Comparison of ENCODE assay signal across 9 cellular contexts in the genomic region with DNA sequence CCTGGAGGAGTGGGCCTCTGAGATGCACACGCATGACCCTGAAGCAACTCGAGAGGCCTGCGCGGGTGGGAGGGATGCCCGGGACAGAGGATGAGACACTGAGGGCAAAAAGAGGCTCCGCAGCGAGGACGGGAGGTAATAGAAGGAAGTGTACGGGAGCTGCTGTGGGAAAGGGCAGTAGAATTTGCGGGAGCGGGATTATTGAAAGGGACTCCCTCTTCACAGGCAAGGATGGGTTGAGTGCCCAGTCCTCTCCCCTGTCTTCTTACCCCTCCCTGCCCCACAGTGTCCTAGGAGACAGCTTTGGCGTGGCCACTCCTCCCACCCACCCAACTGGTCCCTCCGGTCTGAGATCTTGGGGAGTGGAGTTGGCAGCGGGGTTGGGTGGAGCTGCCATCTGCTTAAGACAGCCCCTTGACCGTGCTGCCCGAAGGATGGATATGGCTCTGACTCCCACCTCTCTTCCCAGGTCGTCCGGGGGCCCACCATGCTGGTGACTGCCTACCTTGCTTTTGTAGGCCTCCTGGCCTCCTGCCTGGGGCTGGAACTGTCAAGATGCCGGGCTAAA. TPM values are rescaled to one million over a fixed set of nuclear protein-coding genes. Genes with fewer than 3 reads are reported as not detected.
DNase-seq lines count a peak whose midpoint lies in the region; ATAC-seq, FAIRE-seq and TF ChIP-seq lines count a peak whose summit lies in the region.
"Had no signal": no experiment of that assay in that cellular context is flagged by ENCODE, and none has a peak within 500 bp of the region (broad histone marks: within the 10 kb centered on the region; RNA-seq: fewer than 3 reads in every experiment).

No MANE protein-coding gene starts in this region.

- no peak for TF ChIP-seq CTCF in BJ (IDR thresholded peaks at IDR 0.05; ENCODE audit: insufficient read depth, low read depth, low read length)

- peak overlapping the region; percentile 91 for H3K9ac ChIP-seq in skeletal muscle satellite cell (ENCODE audit: low read depth, low read length)

- CTCF ChIA-PET in BJ (lab: Yijun Ruan, JAX): interaction anchor here (0.7 to 5.5 kb wide), 8 partner anchors 9 to 49 kb away, joined by 3 to 40 read pairs (median 4); a partner anchor contains a TSS

- H3K27ac ChIP-seq in right cardiac atrium (ENCODE audit: low read length): peak overlapping the region; percentile 66

- H3K4me3 ChIP-seq in BJ (ENCODE audit: low read depth, low read length) (peak overlapping the region; percentile 83), right cardiac atrium (ENCODE audit: low read length) (peak overlapping the region; percentile 63), skeletal muscle satellite cell (ENCODE audit: low read length) (peak overlapping the region; percentile 96)

- H3K4me1 Mint-ChIP-seq in activated naive CD4-positive, alpha-beta T cell treated with anti-CD3 and anti-CD28 coated beads, Interleukin-2, amount 50 U/mL, for 24 hours: peaks cover 42% of the 10 kb centered on the region

- H3K4me3 Mint-ChIP-seq in activated naive CD4-positive, alpha-beta T cell treated with anti-CD3 and anti-CD28 coated beads, Interleukin-2, amount 50 U/mL, for 24 hours: peak overlapping the region; percentile 96

- POLR2A ChIA-PET in BJ (lab: Charles Lee): no interaction called here

- WGBS in right cardiac atrium: 8% methylated on average over 19 of the region's 19 CpGs

- peak overlapping the region; percentile 79 for H3K27ac Mint-ChIP-seq in activated naive CD4-positive, alpha-beta T cell treated with anti-CD3 and anti-CD28 coated beads, Interleukin-2, amount 50 U/mL, for 24 hours

- H3K9me3 Mint-ChIP-seq in activated naive CD4-positive, alpha-beta T cell treated with anti-CD3 and anti-CD28 coated beads, Interleukin-2, amount 50 U/mL, for 24 hours: no peaks in the 10 kb centered on the region

- peak overlapping the region; percentile 93 for H3K4me2 ChIP-seq in skeletal muscle satellite cell (ENCODE audit: low read length)

- peaks cover 3% of the 10 kb centered on the region for H3K36me3 Mint-ChIP-seq in activated naive CD4-positive, alpha-beta T cell treated with anti-CD3 and anti-CD28 coated beads, Interleukin-2, amount 50 U/mL, for 24 hours

- no peaks in the 10 kb centered on the region for H3K27me3 Mint-ChIP-seq in activated naive CD4-positive, alpha-beta T cell treated with anti-CD3 and anti-CD28 coated beads, Interleukin-2, amount 50 U/mL, for 24 hours

- ATAC-seq in HG03097 (IDR thresholded peaks at IDR 0.05; ENCODE audit: low FRiP score, unreplicated experiment) (peak; percentile 4), right cardiac atrium (peak; percentile 22 to 23), GM19328 (IDR thresholded peaks at IDR 0.05; ENCODE audit: unreplicated experiment) (no peak)

- DNase-seq in BJ (ENCODE audit: low read depth): no peak
- peak; percentile 37 to 74 (median 67) for DNase-seq in right cardiac atrium
- no peak for DNase-seq in urothelium cell line (ENCODE audit: low spot score)
- DNase-seq in stimulated activated CD4-positive, alpha-beta T cell treated with anti-CD3 and anti-CD28 coated beads, Interleukin-1b, Interleukin-23, amount 100 ng/mL, for 48 hours: no peak

- FAIRE-seq in urothelium cell line (lab: Jason Lieb, UNC): no peak

- H3K4me1 ChIP-seq in right cardiac atrium (ENCODE audit: control insufficient read depth, insufficient read depth, low read length) (peaks cover 2% of the 10 kb centered on the region), skeletal muscle satellite cell (ENCODE audit: control insufficient read depth, insufficient read depth, low read length) (peaks cover 17% of the 10 kb centered on the region)

- no peaks in the 10 kb centered on the region for H3K27me3 ChIP-seq in BJ (ENCODE audit: control insufficient read depth, insufficient read depth, low read length)
- no peaks in the 10 kb centered on the region for H3K27me3 ChIP-seq in right cardiac atrium (ENCODE audit: control insufficient read depth, insufficient read depth)
- H3K27me3 ChIP-seq in skeletal muscle satellite cell (ENCODE audit: control insufficient read depth, insufficient read depth, low read length): no peaks in the 10 kb centered on the region

- intact Hi-C loops in right cardiac atrium (cut with DNase I): loop anchor here in 2 of 4 donors (5.0 kb wide), 2 partner anchors 35 to 40 kb away; no protein-coding TSS in a partner anchor

- no peaks in the 10 kb centered on the region for H3K9me3 ChIP-seq in right cardiac atrium (ENCODE audit: control insufficient read depth, low read length)
- no peaks in the 10 kb centered on the region for H3K9me3 ChIP-seq in skeletal muscle satellite cell (replicated peaks; ENCODE audit: low read length)

- H3K36me3 ChIP-seq in BJ (ENCODE audit: control insufficient read depth, insufficient read depth, low read length) (peaks cover 11% of the 10 kb centered on the region), skeletal muscle satellite cell (ENCODE audit: insufficient read depth, low read length) (peaks cover 14% of the 10 kb centered on the region)

RNA-seq across cellular contexts. Expression of a gene that starts 15.7 kb away (rescaled TPM):
- polyA plus RNA-seq in BJ (2011; rRNA removed) (3.0 and 7.3 TPM in 2 replicates), right cardiac atrium (0.11 TPM)
- 7.9 and 8.2 TPM in 2 replicates for polyA minus RNA-seq in BJ (2011; rRNA and poly(A)+ RNA removed)
- total RNA-seq in right cardiac atrium: 1 to 10 TPM in 1 of 4 donors, under 1 TPM in 3; 0.23 to 1.2 (median 0.40) TPM
- 6.3 and 7.0 TPM in 2 replicates for total RNA-seq in skeletal muscle satellite cell (2012; rRNA removed)

RNA-seq across cellular contexts. Expression of a gene that starts 20.4 kb away (rescaled TPM):
- polyA plus RNA-seq in BJ (2011; rRNA removed) (41.7 and 63.9 TPM in 2 replicates), right cardiac atrium (10.5 TPM)
- polyA minus RNA-seq in BJ (2011; rRNA and poly(A)+ RNA removed): 56.1 and 60.3 TPM in 2 replicates
- total RNA-seq in right cardiac atrium: 10 to 100 TPM; 11.7 to 26.2 (median 23.4) TPM
- 17.7 and 21.8 TPM in 2 replicates for total RNA-seq in skeletal muscle satellite cell (2012; rRNA removed)

RNA-seq across cellular contexts. Expression of a gene that starts 42.9 kb away (rescaled TPM):
- polyA plus RNA-seq in BJ (2011; rRNA removed) (965 and 1,130 TPM in 2 replicates), right cardiac atrium (764 TPM)
- 129 and 175 TPM in 2 replicates for polyA minus RNA-seq in BJ (2011; rRNA and poly(A)+ RNA removed)
- total RNA-seq in right cardiac atrium: 100 to 1,000 TPM; 355 to 443 (median 395) TPM
- total RNA-seq in skeletal muscle satellite cell (2012; rRNA removed): 286 and 341 TPM in 2 replicates

RNA-seq across cellular contexts. Expression of a gene that starts 45.4 kb away (rescaled TPM):
- polyA plus RNA-seq in BJ (2011; rRNA removed) (0.59 and 0.63 TPM in 2 replicates), right cardiac atrium (0.45 TPM)
- polyA minus RNA-seq in BJ (2011; rRNA and poly(A)+ RNA removed): 0.51 and 1.4 TPM in 2 replicates
- total RNA-seq in right cardiac atrium: 1 to 10 TPM in 2 of 4 donors, under 1 TPM in 2; 0.88 to 2.8 (median 1.3) TPM
- total RNA-seq in skeletal muscle satellite cell (2012; rRNA removed): under 0.01 and 1.5 TPM in 2 replicates
- total RNA-seq: lung microvascular endothelial cell had no signal

RNA-seq across cellular contexts. Expression of a gene that starts 47.1 kb away (rescaled TPM):
- polyA plus RNA-seq in BJ (2011; rRNA removed) (49.7 and 78.3 TPM in 2 replicates), right cardiac atrium (37.3 TPM)
- 31.6 and 45.4 TPM in 2 replicates for polyA minus RNA-seq in BJ (2011; rRNA and poly(A)+ RNA removed)
- 10 to 100 TPM; 28.9 to 44.3 (median 38.1) TPM for total RNA-seq in right cardiac atrium
- total RNA-seq in skeletal muscle satellite cell (2012; rRNA removed): 47.4 and 51.2 TPM in 2 replicates

Comparison
In these comparisons a context has a peak if more than half of its experiments do, and no peak if none do; other contexts are left out.
1. DNase-seq: peak in right cardiac atrium (3 of 3); none in BJ (single experiment), urothelium cell line (single experiment) and stimulated activated CD4-positive, alpha-beta T cell treated with anti-CD3 and anti-CD28 coated beads, Interleukin-1b, Interleukin-23, amount 100 ng/mL, for 48 hours (single experiment).
2. Peak in every context shown above with its lines, with median percentiles within 50 percentile points of each other: H3K4me3 ChIP-seq.